22 cellular contexts compared by ENCODE assay signal in genomic region chr16:13379266-13379665, GRCh38.
"Had no signal": no experiment of that assay in that cellular context is flagged by ENCODE, and none has a peak within 500 bp of the region (broad histone marks: within the 10 kb centered on the region; RNA-seq: fewer than 3 reads in every experiment).

No MANE protein-coding gene starts in this region.

- H3K27ac ChIP-seq: colonic mucosa, coronary artery, dorsolateral prefrontal cortex, epithelial cell of prostate, esophagus muscularis mucosa, esophagus squamous epithelium, foreskin keratinocyte, gastrocnemius medialis, gastroesophageal sphincter, heart left ventricle, heart right ventricle had no signal

- H3K27ac Mint-ChIP-seq: dendritic cell treated with granulocyte-macrophage colony-stimulating factor and Interleukin-4, amounts not matched to agents 40 ng/mL and 50 ng/mL, for 4 days; effector memory CD8-positive, alpha-beta T cell had no signal

- DNase-seq: colonic mucosa; cortex of kidney; dermis blood vessel endothelial cell; dorsolateral prefrontal cortex; effector CD4-positive, alpha-beta T cell; effector CD8-positive, alpha-beta T cell; effector memory CD4-positive, alpha-beta T cell; effector memory CD8-positive, alpha-beta T cell; erythroblast; esophagus squamous epithelium; foreskin melanocyte; gastrocnemius medialis; glutamatergic neuron; heart left ventricle; heart right ventricle had no signal

- H3K27me3 ChIP-seq: colonic mucosa, dorsolateral prefrontal cortex, esophagus muscularis mucosa, esophagus squamous epithelium, foreskin keratinocyte, gastrocnemius medialis, gastroesophageal sphincter, heart left ventricle, heart right ventricle had no signal

- H3K36me3 ChIP-seq: colonic mucosa, esophagus muscularis mucosa, esophagus squamous epithelium, gastrocnemius medialis, gastroesophageal sphincter, heart left ventricle, heart right ventricle had no signal

- H3K4me3 ChIP-seq: colonic mucosa, coronary artery, dorsolateral prefrontal cortex, esophagus muscularis mucosa, esophagus squamous epithelium, gastrocnemius medialis, gastroesophageal sphincter, heart left ventricle, heart right ventricle had no signal

- ATAC-seq: effector memory CD8-positive, alpha-beta T cell; esophagus mucosa; foreskin keratinocyte; gastrocnemius medialis; gastroesophageal sphincter; heart left ventricle; heart right ventricle had no signal

- H3K4me3 Mint-ChIP-seq: dendritic cell treated with granulocyte-macrophage colony-stimulating factor and Interleukin-4, amounts not matched to agents 40 ng/mL and 50 ng/mL, for 4 days; effector memory CD8-positive, alpha-beta T cell had no signal

- H3K9me3 ChIP-seq: colonic mucosa, gastrocnemius medialis had no signal

- H3K27me3 Mint-ChIP-seq: dendritic cell treated with granulocyte-macrophage colony-stimulating factor and Interleukin-4, amounts not matched to agents 40 ng/mL and 50 ng/mL, for 4 days; effector memory CD8-positive, alpha-beta T cell had no signal

- H3K4me1 ChIP-seq: colonic mucosa, esophagus muscularis mucosa, esophagus squamous epithelium, foreskin keratinocyte, gastrocnemius medialis, gastroesophageal sphincter, heart left ventricle, heart right ventricle had no signal
